ENCODE assay signal across 24 cellular contexts in genomic region chr3:133103706-133104105, GRCh38.
"Had no signal": no experiment of that assay in that cellular context is flagged by ENCODE, and none has a peak within 500 bp of the region (broad histone marks: within the 10 kb centered on the region; RNA-seq: fewer than 3 reads in every experiment).

No MANE protein-coding gene starts in this region.

- H3K4me3 ChIP-seq: stomach, suprapubic skin, testis, thoracic aorta, thyroid gland, tibial artery, tibial nerve, transverse colon, upper lobe of left lung, upper lobe of right lung, uterus, vagina had no signal

- H3K27me3 ChIP-seq: stomach, suprapubic skin, testis, thyroid gland, tibial artery, tibial nerve, transverse colon, upper lobe of left lung, upper lobe of right lung, uterus, vagina had no signal

- H3K4me1 ChIP-seq: stomach, suprapubic skin, testis, thyroid gland, tibial artery, tibial nerve, transverse colon, upper lobe of right lung, uterus, vagina had no signal

- H3K27ac ChIP-seq: stomach, suprapubic skin, testis, thoracic aorta, thyroid gland, tibial artery, tibial nerve, transverse colon, upper lobe of left lung, upper lobe of right lung, uterus, vagina had no signal

- H3K36me3 ChIP-seq: stomach, suprapubic skin, thoracic aorta, thyroid gland, tibial artery, tibial nerve, transverse colon, upper lobe of left lung, upper lobe of right lung, uterus, vagina had no signal

- H3K9me3 ChIP-seq: stomach, suprapubic skin, testis, thoracic aorta, thyroid gland, tibial artery, tibial nerve, transverse colon, upper lobe of left lung, upper lobe of right lung, uterus, vagina had no signal

- DNase-seq: stimulated activated CD4-positive, alpha-beta T cell treated with anti-CD3 and anti-CD28 coated beads, Interleukin-2, amount 100 ng/mL, for 48 hours; stimulated activated CD4-positive, alpha-beta T cell treated with anti-CD3 and anti-CD28 coated beads, Interleukin-4, amount 100 ng/mL, for 1 hour; stimulated activated CD4-positive, alpha-beta T cell treated with anti-CD3 and anti-CD28 coated beads, Interleukin-4, amount 100 ng/mL, for 24 hours; stimulated activated CD4-positive, alpha-beta T cell treated with anti-CD3 and anti-CD28 coated beads, Interleukin-4, amount 100 ng/mL, for 4 hours; stimulated activated CD8-positive, alpha-beta memory T cell treated with anti-CD3 and anti-CD28 coated beads, Interleukin-4, amount 100 ng/mL, for 48 hours; stimulated activated naive B cell treated with anti-CD40 and anti-IgM and Interleukin-4, amounts not matched to agents 10 μg/mL and 1 μg/mL and 100 μg/mL, for 72 hours; stimulated activated naive CD4-positive, alpha-beta T cell; stimulated activated naive CD4-positive, alpha-beta T cell treated with Interleukin-2 at 50 U/mL for 16 hours; stimulated activated naive CD8-positive, alpha-beta T cell treated with anti-CD3 and anti-CD28 coated beads, Interleukin-15, amount 100 ng/mL, for 72 hours; stimulated activated naive CD8-positive, alpha-beta T cell treated with anti-CD3 and anti-CD28 coated beads, Interleukin-15, Interleukin-2, amounts not matched to agents 100 U/mL and 50 U/mL, for 24 hours; stomach; substantia nigra; testis; thyroid gland; tibial artery; transverse colon; trophoblast cell; upper lobe of left lung; upper lobe of right lung; uterus had no signal
